Comparison of ENCODE assay signal across 9 cellular contexts in genomic region chr10:124145109-124145860, GRCh38. TPM values are rescaled to one million over a fixed set of nuclear protein-coding genes. Genes with fewer than 3 reads are reported as not detected.
DNase-seq lines count a peak whose midpoint lies in the region; ATAC-seq and TF ChIP-seq lines count a peak whose summit lies in the region.
"Had no signal": no experiment of that assay in that cellular context is flagged by ENCODE, and none has a peak within 500 bp of the region (broad histone marks: within the 10 kb centered on the region; RNA-seq: fewer than 3 reads in every experiment).

No MANE protein-coding gene starts in this region.

- H3K79me2 ChIP-seq in KMS-11 (ENCODE audit: insufficient read depth, low read depth), result peaks cover 80% of the 10 kb centered on the region

- no peaks in the 10 kb centered on the region for H3K27me3 ChIP-seq in KMS-11 (ENCODE audit: insufficient read depth, low read depth)
- no peaks in the 10 kb centered on the region for H3K27me3 ChIP-seq in right cardiac atrium (ENCODE audit: control insufficient read depth, insufficient read depth)
- no peaks in the 10 kb centered on the region for H3K27me3 ChIP-seq in gastrocnemius medialis

- H3K9ac ChIP-seq in KMS-11, result no peak overlapping the region; the same call in 1 of the 2 replicates

- ATAC-seq in right cardiac atrium, result peak; percentile 88 to 89
- ATAC-seq in gastrocnemius medialis, result peak; percentile 83 to 86
- ATAC-seq in HG02973 (IDR thresholded peaks at IDR 0.05; ENCODE audit: unreplicated experiment), result no peak
- ATAC-seq in HG03108 (IDR thresholded peaks at IDR 0.05; ENCODE audit: unreplicated experiment), result no peak
- ATAC-seq in GM21360 (IDR thresholded peaks at IDR 0.05; ENCODE audit: unreplicated experiment), result no peak

- H3K4me1 ChIP-seq in KMS-11 (ENCODE audit: low read depth, poor library complexity, severe bottlenecking), result peaks cover 91% of the 10 kb centered on the region
- H3K4me1 ChIP-seq in right cardiac atrium (ENCODE audit: control insufficient read depth, insufficient read depth, low read length), result peaks cover 3% of the 10 kb centered on the region
- H3K4me1 ChIP-seq in gastrocnemius medialis, result peaks cover 4 to 10% of the 10 kb centered on the region in 2 donors

- no peaks in the 10 kb centered on the region for H3K9me3 ChIP-seq in right cardiac atrium (ENCODE audit: control insufficient read depth, low read length)
- no peaks in the 10 kb centered on the region for H3K9me3 ChIP-seq in gastrocnemius medialis

- in situ Hi-C loops in gastrocnemius medialis (cut with MboI; ENCODE audit: low sequenced_read_pairs in 4 of 4) (no loop called here), ACHN (cut with HindIII; ENCODE audit: low pct_ligation_motif_present, low pct_unique_long_range_greater_than_20kb, low sequenced_read_pairs) (no loop called here)

- H3K4me3 ChIP-seq in KMS-11 (IDR thresholded peaks at IDR 0.05; ENCODE audit: insufficient read depth, low read depth, low read length), result no peak overlapping the region
- H3K4me3 ChIP-seq in right cardiac atrium (ENCODE audit: low read length), result no peak overlapping the region
- H3K4me3 ChIP-seq in gastrocnemius medialis, result no peak overlapping the region

- peak overlapping the region; percentile 99 for H3K4me2 ChIP-seq in KMS-11

- no peak for TF ChIP-seq POLR2A in gastrocnemius medialis (IDR thresholded peaks at IDR 0.05)

- 69% methylated on average over 11 of the region's 11 CpGs for WGBS in right cardiac atrium

- H4K20me1 ChIP-seq in KMS-11 (ENCODE audit: insufficient read depth), result no peaks in the 10 kb centered on the region

- no peak overlapping the region for H2AFZ ChIP-seq in KMS-11 (ENCODE audit: low read depth)

- H3K36me3 ChIP-seq in KMS-11 (ENCODE audit: insufficient read depth) (no peaks in the 10 kb centered on the region; the same call in 1 of the 2 replicates), gastrocnemius medialis (no peaks in the 10 kb centered on the region)

- peak overlapping the region; percentile 90; the same call in 1 of the 2 replicates for H3K27ac ChIP-seq in KMS-11
- peak overlapping the region; percentile 25 for H3K27ac ChIP-seq in right cardiac atrium (ENCODE audit: low read length)
- peak overlapping the region; percentile 34 to 47 (median 44) for H3K27ac ChIP-seq in gastrocnemius medialis

- TF ChIP-seq CTCF in KMS-11 (conservative IDR thresholded peaks at IDR 0.05; ENCODE audit: low read depth, low read length) (no peak), gastrocnemius medialis (IDR thresholded peaks at IDR 0.05 in 4 of 5, conservative IDR thresholded peaks at IDR 0.05 in 1 of 5) (no peak)

- DNase-seq in UCSD-AML1 (lab: John Stamatoyannopoulos, UW; ENCODE audit: unreplicated experiment) (peak; percentile 70), right cardiac atrium (peak; percentile 72 to 81 (median 80)), gastrocnemius medialis (peak; percentile 64 to 81), ACHN (no peak)
- DNase-seq: stimulated activated naive CD4-positive, alpha-beta T cell had no signal

- intact Hi-C loops in right cardiac atrium (cut with DNase I), result no loop called here
- intact Hi-C loops in gastrocnemius medialis (cut with DNase I; ENCODE audit: low total_unique reads), result no loop called here

RNA-seq across cellular contexts. Expression of gene CHST15, which starts 51.9 kb away (rescaled TPM):
- total RNA-seq in right cardiac atrium (10 to 100 TPM in 1 of 4 donors, 1 to 10 TPM in 3; 5.0 to 11.9 (median 8.7) TPM), gastrocnemius medialis (10 to 100 TPM in 3 of 4 donors, 1 to 10 TPM in 1; 9.0 to 32.2 (median 20.3) TPM)
- 2.2 TPM for polyA plus RNA-seq in right cardiac atrium

Comparison
In these comparisons a context has a peak if more than half of its experiments do, and no peak if none do; other contexts are left out.
1. H3K27ac ChIP-seq: peak in every context shown above with its lines; median percentile 90 in KMS-11; 44 in gastrocnemius medialis; 25 in right cardiac atrium.
2. ATAC-seq: peak in right cardiac atrium (2 of 2) and gastrocnemius medialis (2 of 2); none in HG02973 (single experiment), HG03108 (single experiment) and GM21360 (single experiment).